Comparison of ENCODE assay signal across 8 cellular contexts in the genomic region with DNA sequence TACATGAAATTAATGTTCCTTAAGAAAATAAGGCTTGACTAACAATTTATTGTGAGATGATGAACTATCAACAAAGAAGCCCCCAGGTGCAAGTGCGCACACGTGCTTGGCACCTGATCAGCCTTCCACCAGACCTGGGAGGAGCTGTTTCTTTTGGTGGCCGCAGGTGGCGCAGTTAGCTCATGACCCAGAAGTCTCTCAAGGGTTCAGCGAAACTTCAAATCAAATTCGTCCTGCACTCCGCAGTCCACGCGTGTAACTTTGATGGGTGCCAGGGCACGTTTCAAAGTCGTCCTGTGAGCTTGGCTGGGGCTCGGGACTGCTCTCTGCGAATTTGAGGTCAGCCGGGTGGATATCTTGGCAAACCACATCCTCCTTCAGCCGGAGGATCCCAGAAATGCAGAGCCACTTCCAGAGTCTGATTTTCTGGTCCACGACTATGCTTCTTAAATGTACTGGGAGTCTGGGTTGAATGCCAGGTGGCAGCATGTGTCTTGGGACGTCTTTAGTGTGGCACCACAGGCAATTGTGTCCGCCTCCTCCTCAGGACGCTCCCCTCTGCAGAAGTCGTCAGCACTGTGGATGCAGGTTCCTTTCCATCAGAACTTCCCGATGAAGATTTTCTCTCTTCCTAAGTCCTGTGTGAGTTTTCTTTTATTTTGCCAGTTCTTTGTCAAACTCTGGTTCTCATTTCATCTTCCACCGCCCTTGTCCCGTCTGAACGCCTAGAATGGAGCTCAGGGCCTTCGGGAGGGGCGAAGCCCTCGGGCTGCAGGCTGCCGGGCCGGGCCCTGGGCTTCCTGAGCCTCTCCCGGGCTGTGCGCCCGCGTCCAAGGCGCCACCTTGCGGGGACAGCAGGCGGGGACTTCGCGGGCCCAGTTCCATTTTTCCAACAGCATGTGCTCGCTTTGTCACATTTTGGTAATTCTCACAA.
A peak's percentile ranks its signal among the peaks of the same experiment; 100 is the strongest.
DNase-seq lines count a peak whose midpoint lies in the region; ATAC-seq and TF ChIP-seq lines count a peak whose summit lies in the region.

No MANE protein-coding gene starts in this region.

- ATAC-seq in HG03025 (IDR thresholded peaks at IDR 0.05; ENCODE audit: low FRiP score, unreplicated experiment) = no peak
- no peak for ATAC-seq in GM19395 (IDR thresholded peaks at IDR 0.05; ENCODE audit: unreplicated experiment)
- ATAC-seq in HG02571 (IDR thresholded peaks at IDR 0.05; ENCODE audit: unreplicated experiment) = no peak
- ATAC-seq in GM21360 (IDR thresholded peaks at IDR 0.05; ENCODE audit: unreplicated experiment) = no peak

- no peaks in the 10 kb centered on the region for H4K20me1 ChIP-seq in GM23248 (ENCODE audit: insufficient read depth)

- no peak overlapping the region for H3K4me3 ChIP-seq in GM23248
- no peak overlapping the region for H3K4me3 ChIP-seq in cardiac muscle cell

- H3K36me3 ChIP-seq in GM23248 (ENCODE audit: low read depth) (no peaks in the 10 kb centered on the region), cardiac muscle cell (no peaks in the 10 kb centered on the region)

- H3K4me1 ChIP-seq in GM23248 (ENCODE audit: insufficient read depth) = peaks cover 14% of the 10 kb centered on the region
- H3K4me1 ChIP-seq in cardiac muscle cell (ENCODE audit: low read depth) = peaks cover 18% of the 10 kb centered on the region

- H2AFZ ChIP-seq in GM23248 = peak overlapping the region; percentile 70

- in situ Hi-C loops in GM23248 (cut with MboI) = loop anchor here (10.0 kb wide), 1 partner anchor 80 kb away; no protein-coding TSS in a partner anchor

- 35 to 37% methylated on average over 39 of the region's 39 CpGs for WGBS in GM23248 (ENCODE audit: low coverage in 1 of 2, low lambda C conversion rate in 2 of 2, missing lambda C conversion rate in 2 of 2), 2 experiments

- no peak overlapping the region for H3K9ac ChIP-seq in GM23248

- no peaks in the 10 kb centered on the region for H3K79me2 ChIP-seq in GM23248 (ENCODE audit: insufficient read depth)

- H3K27me3 ChIP-seq in GM23248 (replicated peaks; ENCODE audit: insufficient read depth) = no peaks in the 10 kb centered on the region
- H3K27me3 ChIP-seq in cardiac muscle cell = no peaks in the 10 kb centered on the region

- H3K4me2 ChIP-seq in GM23248 (ENCODE audit: unreplicated experiment) = peak overlapping the region; percentile 4

- DNase-seq in GM23248 (peak; percentile 80), activated T-cell treated with anti-CD3 and anti-CD28 coated beads for 24 hours (ENCODE audit: low read depth) (peak; percentile 9), cardiac muscle cell (ENCODE audit: low read depth in 1 of 2, low spot score in 1 of 2) (peak; percentile 52 to 62)
- DNase-seq in stimulated activated CD4-positive, alpha-beta T cell treated with anti-CD3 and anti-CD28 coated beads, Interleukin-15, amount 100 ng/mL, for 48 hours (ENCODE audit: low read depth in 2 of 2) = peak; percentile 19

- TF ChIP-seq CTCF in cardiac muscle cell (IDR thresholded peaks at IDR 0.05; ENCODE audit: low read depth, low read length) = peak; percentile 84

- H3K9me2 ChIP-seq in GM23248 (ENCODE audit: insufficient read depth) = no peaks in the 10 kb centered on the region

- H3K9me3 ChIP-seq in GM23248 (ENCODE audit: low read depth) (no peaks in the 10 kb centered on the region), cardiac muscle cell (ENCODE audit: low read depth) (no peaks in the 10 kb centered on the region)

- H3K27ac ChIP-seq in GM23248 (no peak overlapping the region), cardiac muscle cell (no peak overlapping the region)

- peaks cover 13% of the 10 kb centered on the region for H3F3A ChIP-seq in GM23248 (ENCODE audit: insufficient read depth)

Comparison
In these comparisons a context has a peak if more than half of its experiments do, and no peak if none do; other contexts are left out.
1. DNase-seq: peak in every context shown above with its lines; median percentile 80 in GM23248; 57 in cardiac muscle cell; 19 in stimulated activated CD4-positive, alpha-beta T cell treated with anti-CD3 and anti-CD28 coated beads, Interleukin-15, amount 100 ng/mL, for 48 hours; 9 in activated T-cell treated with anti-CD3 and anti-CD28 coated beads for 24 hours.